9 cellular contexts compared by ENCODE assay signal in genomic region chr9:32378496-32378895, GRCh38. TPM values are rescaled to one million over a fixed set of nuclear protein-coding genes. Genes with fewer than 3 reads are reported as not detected.
A peak's percentile ranks its signal among the peaks of the same experiment; 100 is the strongest.
DNase-seq lines count a peak whose midpoint lies in the region; ATAC-seq and FAIRE-seq lines count a peak whose summit lies in the region.
"Had no signal": no experiment of that assay in that cellular context is flagged by ENCODE, and none has a peak within 500 bp of the region (broad histone marks: within the 10 kb centered on the region; RNA-seq: fewer than 3 reads in every experiment).

No MANE protein-coding gene starts in this region.

- H3K27me3 Mint-ChIP-seq in T-helper 2 cell treated with Interferon-gamma antibody and Interleukin-4, amounts not matched to agents 5 μg/mL and 100 μg/mL, for 36 hours (ENCODE audit: low read depth) = peaks cover 30% of the 10 kb centered on the region

- H3K36me3 Mint-ChIP-seq in T-helper 2 cell treated with Interferon-gamma antibody and Interleukin-4, amounts not matched to agents 5 μg/mL and 100 μg/mL, for 36 hours (ENCODE audit: low read depth) = no peaks in the 10 kb centered on the region

- H3K9me3 Mint-ChIP-seq in T-helper 2 cell treated with Interferon-gamma antibody and Interleukin-4, amounts not matched to agents 5 μg/mL and 100 μg/mL, for 36 hours = no peaks in the 10 kb centered on the region
- H3K9me3 Mint-ChIP-seq: dendritic cell treated with granulocyte-macrophage colony-stimulating factor and Interleukin-4, amounts not matched to agents 40 ng/mL and 50 ng/mL, for 4 days had no signal

- in situ Hi-C loops in Caki2 (cut with HindIII; ENCODE audit: low pct_unique_long_range_greater_than_20kb, low sequenced_read_pairs) = no loop called here

- ATAC-seq in GM18873 (IDR thresholded peaks at IDR 0.05; ENCODE audit: low FRiP score, unreplicated experiment) (peak; percentile 80), HG03045 (IDR thresholded peaks at IDR 0.05; ENCODE audit: unreplicated experiment) (peak; percentile 79)

- peak; percentile 81 for FAIRE-seq in endometrium (lab: Jason Lieb, UNC)

- H3K4me1 Mint-ChIP-seq in T-helper 2 cell treated with Interferon-gamma antibody and Interleukin-4, amounts not matched to agents 5 μg/mL and 100 μg/mL, for 36 hours (ENCODE audit: low read depth) = peaks cover 13% of the 10 kb centered on the region

- peak overlapping the region; percentile 33 for H3K4me3 Mint-ChIP-seq in T-helper 2 cell treated with Interferon-gamma antibody and Interleukin-4, amounts not matched to agents 5 μg/mL and 100 μg/mL, for 36 hours
- H3K4me3 Mint-ChIP-seq: dendritic cell treated with granulocyte-macrophage colony-stimulating factor and Interleukin-4, amounts not matched to agents 40 ng/mL and 50 ng/mL, for 4 days had no signal

- DNase-seq in Caki2 (ENCODE audit: low read depth) (peak; percentile 34), NCI-H1930 (lab: John Stamatoyannopoulos, UW) (peak; percentile 43 to 69), middle frontal gyrus (ENCODE audit: extremely low spot score, low spot score) (peak; percentile 72), ecto neural progenitor cell (ENCODE audit: low spot score) (no peak)
- peak; percentile 38 for DNase-seq in T-helper 2 cell treated with Interferon-gamma antibody and Interleukin-4, amounts not matched to agents 5 μg/mL and 100 μg/mL, for 36 hours (ENCODE audit: low spot score)

- no peak overlapping the region for H3K27ac Mint-ChIP-seq in T-helper 2 cell treated with Interferon-gamma antibody and Interleukin-4, amounts not matched to agents 5 μg/mL and 100 μg/mL, for 36 hours
- H3K27ac Mint-ChIP-seq: dendritic cell treated with granulocyte-macrophage colony-stimulating factor and Interleukin-4, amounts not matched to agents 40 ng/mL and 50 ng/mL, for 4 days had no signal

RNA-seq across cellular contexts. Expression of gene ACO1, which starts 5.9 kb away (rescaled TPM):
- 35.6 and 36.2 TPM in 2 replicates for total RNA-seq in Caki2 (2014; rRNA removed; shearing (Covaris generic); ENCODE audit: low replicate concordance)
